19 cellular contexts compared by ENCODE assay signal in the genomic region with DNA sequence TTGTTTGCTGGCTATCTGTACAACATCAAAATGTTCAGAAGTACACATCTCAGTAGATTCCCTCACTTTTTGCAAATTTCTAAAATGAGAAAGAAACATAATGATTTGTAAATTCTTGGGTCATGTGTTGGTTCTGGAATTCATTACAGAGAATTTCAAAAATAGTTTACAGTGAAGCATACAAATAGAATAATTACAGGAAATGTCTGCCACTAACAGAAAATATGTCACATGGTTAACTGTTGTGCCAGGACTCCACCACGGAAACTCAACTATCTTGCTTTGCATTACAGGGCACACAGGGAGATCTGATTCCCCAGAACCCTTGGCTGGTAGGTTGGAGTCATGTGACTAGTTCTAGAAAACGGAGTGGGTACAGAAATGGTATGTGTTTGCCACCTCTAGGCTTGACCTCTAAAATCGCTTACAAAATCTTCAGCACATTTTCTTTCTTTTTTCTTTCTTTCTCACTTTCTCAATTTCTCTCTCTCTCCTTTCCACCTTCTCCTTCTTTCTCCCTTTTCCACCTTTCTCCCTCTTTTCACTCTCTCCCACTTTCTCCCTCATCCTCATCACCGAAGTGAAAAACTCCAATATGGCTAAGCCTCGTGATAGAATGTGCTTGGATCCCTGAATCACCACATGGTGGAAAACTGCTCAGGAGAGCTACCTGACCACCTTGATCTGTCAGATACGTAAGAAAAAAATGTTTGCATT. TPM values are rescaled to one million over a fixed set of nuclear protein-coding genes. Genes with fewer than 3 reads are reported as not detected.
"Had no signal": no experiment of that assay in that cellular context is flagged by ENCODE, and none has a peak within 500 bp of the region (broad histone marks: within the 10 kb centered on the region; RNA-seq: fewer than 3 reads in every experiment).

No MANE protein-coding gene starts in this region.

- FAIRE-seq: bronchial epithelial cell, kidney had no signal

- H3K27ac Mint-ChIP-seq: activated naive CD4-positive, alpha-beta T cell treated with anti-CD3 and anti-CD28 coated beads, Interleukin-2, amount 50 U/mL, for 24 hours; dendritic cell treated with granulocyte-macrophage colony-stimulating factor and Interleukin-4, amounts not matched to agents 40 ng/mL and 50 ng/mL, for 4 days; stimulated activated naive B cell treated with anti-CD40 and anti-IgM and Interleukin-4, amounts not matched to agents 10 μg/mL and 1 μg/mL and 100 μg/mL, for 72 hours; T-helper 17 cell had no signal

- H3K36me3 Mint-ChIP-seq: activated naive CD4-positive, alpha-beta T cell treated with anti-CD3 and anti-CD28 coated beads, Interleukin-2, amount 50 U/mL, for 24 hours; stimulated activated naive B cell treated with anti-CD40 and anti-IgM and Interleukin-4, amounts not matched to agents 10 μg/mL and 1 μg/mL and 100 μg/mL, for 72 hours had no signal

- ATAC-seq: gastrocnemius medialis; left lobe of liver; stimulated activated naive B cell treated with anti-CD40 and anti-IgM and Interleukin-4, amounts not matched to agents 10 μg/mL and 1 μg/mL and 100 μg/mL, for 72 hours; T-helper 17 cell had no signal

- H3K4me1 Mint-ChIP-seq: activated naive CD4-positive, alpha-beta T cell treated with anti-CD3 and anti-CD28 coated beads, Interleukin-2, amount 50 U/mL, for 24 hours; stimulated activated naive B cell treated with anti-CD40 and anti-IgM and Interleukin-4, amounts not matched to agents 10 μg/mL and 1 μg/mL and 100 μg/mL, for 72 hours; T-helper 17 cell had no signal

- H3K27me3 ChIP-seq: adrenal gland, gastrocnemius medialis had no signal

- H3K9me3 ChIP-seq: adrenal gland, gastrocnemius medialis, spleen, thoracic aorta had no signal

- H3K27ac ChIP-seq: adrenal gland, gastrocnemius medialis, spleen, thoracic aorta, WERI-Rb-1 had no signal

- H3K4me3 Mint-ChIP-seq: activated naive CD4-positive, alpha-beta T cell treated with anti-CD3 and anti-CD28 coated beads, Interleukin-2, amount 50 U/mL, for 24 hours; dendritic cell treated with granulocyte-macrophage colony-stimulating factor and Interleukin-4, amounts not matched to agents 40 ng/mL and 50 ng/mL, for 4 days; stimulated activated naive B cell treated with anti-CD40 and anti-IgM and Interleukin-4, amounts not matched to agents 10 μg/mL and 1 μg/mL and 100 μg/mL, for 72 hours; T-helper 17 cell had no signal

- DNase-seq: activated CD4-positive, alpha-beta T cell treated with anti-CD3 and anti-CD28 coated beads, Interleukin-2, amount 50 U/mL, for 4 hours; activated gamma-delta T cell; adrenal gland; effector memory CD4-positive, alpha-beta T cell; gastrocnemius medialis; head of caudate nucleus; kidney; occipital lobe; posterior cingulate gyrus; retina; spleen; stimulated activated naive B cell treated with anti-CD40 and anti-IgM and Interleukin-4, amounts not matched to agents 10 μg/mL and 1 μg/mL and 100 μg/mL, for 72 hours; T-helper 17 cell; WERI-Rb-1 had no signal

- H3K36me3 ChIP-seq: adrenal gland, gastrocnemius medialis, spleen, thoracic aorta, WERI-Rb-1 had no signal

- H3K4me3 ChIP-seq: adrenal gland, gastrocnemius medialis, spleen, thoracic aorta had no signal

- H3K4me1 ChIP-seq: adrenal gland, gastrocnemius medialis, spleen had no signal

- H3K27me3 Mint-ChIP-seq: dendritic cell treated with granulocyte-macrophage colony-stimulating factor and Interleukin-4, amounts not matched to agents 40 ng/mL and 50 ng/mL, for 4 days; stimulated activated naive B cell treated with anti-CD40 and anti-IgM and Interleukin-4, amounts not matched to agents 10 μg/mL and 1 μg/mL and 100 μg/mL, for 72 hours; T-helper 17 cell had no signal

- H3K9me3 Mint-ChIP-seq: activated naive CD4-positive, alpha-beta T cell treated with anti-CD3 and anti-CD28 coated beads, Interleukin-2, amount 50 U/mL, for 24 hours; dendritic cell treated with granulocyte-macrophage colony-stimulating factor and Interleukin-4, amounts not matched to agents 40 ng/mL and 50 ng/mL, for 4 days had no signal

RNA-seq across cellular contexts. Expression of a gene that starts 32.4 kb away (rescaled TPM):
- total RNA-seq: T-helper 17 cell had no signal
